18 cellular contexts compared by ENCODE assay signal in genomic region chr3:98731138-98731537, GRCh38. TPM values are rescaled to one million over a fixed set of nuclear protein-coding genes. Genes with fewer than 3 reads are reported as not detected.
A peak's percentile ranks its signal among the peaks of the same experiment; 100 is the strongest.
DNase-seq lines count a peak whose midpoint lies in the region; ATAC-seq, FAIRE-seq and TF ChIP-seq lines count a peak whose summit lies in the region.
"Had no signal": no experiment of that assay in that cellular context is flagged by ENCODE, and none has a peak within 500 bp of the region (broad histone marks: within the 10 kb centered on the region; RNA-seq: fewer than 3 reads in every experiment).

No MANE protein-coding gene starts in this region.

- H3K27ac ChIP-seq in HepG2 (ENCODE audit: extremely low read length, insufficient read depth, low read length) (peak overlapping the region; percentile 94), right lobe of liver (no peak overlapping the region)

- DNase-seq in HepG2 (ENCODE audit: low spot score) (no peak), right lobe of liver (no peak), adipocyte (ENCODE audit: low read depth) (no peak), naive B cell (no peak), type B pancreatic cell (ENCODE audit: extremely low spot score, unreplicated experiment) (no peak), DMS53 (lab: John Stamatoyannopoulos, UW) (no peak), NCI-H774 (lab: John Stamatoyannopoulos, UW) (no peak)
- DNase-seq: CD4-positive, CD25-positive, alpha-beta regulatory T cell; DMS153; EL; NCI-H1105 treated with DMSO at 0.1 percent for 48 hours; NCI-H1694; NCI-H510A treated with DMSO at 0.1 percent for 48 hours; NCI-H82 had no signal

- no peak overlapping the region for H2AFZ ChIP-seq in HepG2 (ENCODE audit: low read length)

- H3K4me2 ChIP-seq in HepG2 (ENCODE audit: low read depth, low read length): no peak overlapping the region

- H3K4me1 ChIP-seq in HepG2 (ENCODE audit: insufficient read depth, low read length) (peaks cover 41% of the 10 kb centered on the region), right lobe of liver (peaks cover 0 to 21% (median 3%) of the 10 kb centered on the region in 4 donors), adipocyte (ENCODE audit: control insufficient read depth, insufficient read depth, low read length) (peaks cover 14% of the 10 kb centered on the region)

- intact Hi-C loops in HepG2 (cut with micrococcal nuclease; ENCODE audit: unreplicated experiment) (loop anchor here (5.0 kb wide), 1 partner anchor 39 kb away; no protein-coding TSS in a partner anchor), right lobe of liver (cut with DNase I) (loop anchor here in 1 of 2 donors (10.0 kb wide), 1 partner anchor 54 kb away; no protein-coding TSS in a partner anchor)

- H3K4me3 ChIP-seq in HepG2 (replicated peaks in 1 of 3; ENCODE audit: insufficient read depth in 1 of 3, low read depth in 2 of 3, low read length in 3 of 3) (no peak overlapping the region), right lobe of liver (no peak overlapping the region), adipocyte (ENCODE audit: low read length) (no peak overlapping the region)
- H3K4me3 ChIP-seq: K562 had no signal

- H3K9me3 Mint-ChIP-seq in naive B cell (peaks cover 0 to 4% (median 0%) of the 10 kb centered on the region in 7 donors), type B pancreatic cell (no peaks in the 10 kb centered on the region)

- no peak for ATAC-seq in HepG2
- ATAC-seq in right lobe of liver: no peak
- ATAC-seq in naive B cell (ENCODE audit: low read depth in 2 of 2): no peak
- no peak for ATAC-seq in HG02938 (IDR thresholded peaks at IDR 0.05; ENCODE audit: unreplicated experiment)
- ATAC-seq: K562 had no signal

- H3K36me3 Mint-ChIP-seq in naive B cell (no peaks in the 10 kb centered on the region), type B pancreatic cell (peaks cover 2% of the 10 kb centered on the region)
- H3K36me3 Mint-ChIP-seq: CD4-positive, CD25-positive, alpha-beta regulatory T cell had no signal

- H3K4me3 Mint-ChIP-seq in naive B cell (peak overlapping the region in 6 of 8 donors; percentile 32 to 85 (median 79)), type B pancreatic cell (peak overlapping the region; percentile 98)

- no peak overlapping the region for H3K27ac Mint-ChIP-seq in naive B cell
- H3K27ac Mint-ChIP-seq in type B pancreatic cell: no peak overlapping the region
- H3K27ac Mint-ChIP-seq: B cell; CD4-positive, CD25-positive, alpha-beta regulatory T cell had no signal

- H3K9ac ChIP-seq in HepG2 (ENCODE audit: insufficient read depth, low read depth, low read length) (no peak overlapping the region), adipocyte (ENCODE audit: low read length) (peak overlapping the region; percentile 4)

- 93% methylated on average over 18 of the region's 18 CpGs for WGBS in HepG2 (ENCODE audit: low lambda C conversion rate)
- WGBS in right lobe of liver (ENCODE audit: insufficient coverage, low coverage, low lambda C conversion rate, missing lambda C conversion rate): 88% methylated on average over 16 of the region's 18 CpGs

- H3K4me1 Mint-ChIP-seq in naive B cell (peaks cover 5 to 22% (median 17%) of the 10 kb centered on the region in 3 donors), type B pancreatic cell (ENCODE audit: unreplicated experiment) (peaks cover 22% of the 10 kb centered on the region)

- no peaks in the 10 kb centered on the region for H3K9me3 ChIP-seq in HepG2 (ENCODE audit: low read length)
- no peaks in the 10 kb centered on the region for H3K9me3 ChIP-seq in right lobe of liver
- H3K9me3 ChIP-seq in adipocyte (ENCODE audit: control insufficient read depth, low read length): no peaks in the 10 kb centered on the region
- H3K9me3 ChIP-seq: HAP-1 had no signal

- H3K36me3 ChIP-seq in HepG2 (replicated peaks in 1 of 2; ENCODE audit: control insufficient read depth in 1 of 2, insufficient read depth in 2 of 2, low read length in 2 of 2): no peaks in the 10 kb centered on the region
- H3K36me3 ChIP-seq in right lobe of liver: no peaks in the 10 kb centered on the region
- H3K36me3 ChIP-seq in adipocyte (ENCODE audit: control insufficient read depth, insufficient read depth, low read length, severe bottlenecking): no peaks in the 10 kb centered on the region
- H3K36me3 ChIP-seq: HAP-1 had no signal

- no peaks in the 10 kb centered on the region for H4K20me1 ChIP-seq in HepG2 (ENCODE audit: insufficient read depth, low read length)

- H3K27me3 ChIP-seq in HepG2 (ENCODE audit: control insufficient read depth in 1 of 2, insufficient read depth in 2 of 2, low read length in 2 of 2) (no peaks in the 10 kb centered on the region; a peak in 1 of 5 replicates), right lobe of liver (no peaks in the 10 kb centered on the region), adipocyte (replicated peaks; ENCODE audit: control insufficient read depth, insufficient read depth, low read length) (no peaks in the 10 kb centered on the region)

- no TSS peak for BruUV-seq in HepG2 (replicated peaks; lab: Mats Ljungman, UMichigan)

- TF ChIP-seq POLR2A in HepG2 (IDR thresholded peaks at IDR 0.05; ENCODE audit: insufficient read depth in 1 of 2, low read depth in 2 of 2, low read length in 2 of 2): no peak
- no peak for TF ChIP-seq POLR2A in right lobe of liver (IDR thresholded peaks at IDR 0.05)

- FAIRE-seq in HepG2 (lab: Jason Lieb, UNC): no peak
- FAIRE-seq: K562 had no signal

- TF ChIP-seq CTCF in HepG2 (CRISPR knock-in tag; IDR thresholded peaks at IDR 0.05): no peak
- no peak for TF ChIP-seq CTCF in right lobe of liver (IDR thresholded peaks at IDR 0.05)
- TF ChIP-seq CTCF in type B pancreatic cell (conservative IDR thresholded peaks at IDR 0.05): no peak

- TF ChIP-seq EP300 in HepG2 (IDR thresholded peaks at IDR 0.05; ENCODE audit: low read depth in 2 of 2, low read length in 2 of 2) (no peak), HepG2 (CRISPR knock-in tag; IDR thresholded peaks at IDR 0.05; ENCODE audit: borderline replicate concordance) (no peak)

- in situ Hi-C loops in HepG2 (cut with HindIII; ENCODE audit: extremely low pct_ligation_motif_present, low pct_unique_long_range_greater_than_20kb): loop anchor here (5.0 kb wide), 1 partner anchor 46 kb away; no protein-coding TSS in a partner anchor

- H3K79me2 ChIP-seq in HepG2 (ENCODE audit: insufficient read depth, low read length): peaks cover 32% of the 10 kb centered on the region

- H3K27me3 Mint-ChIP-seq in naive B cell: peaks cover 44 to 51% (median 44%) of the 10 kb centered on the region in 3 donors
- H3K27me3 Mint-ChIP-seq in type B pancreatic cell: peaks cover 4% of the 10 kb centered on the region

- no peak for TF ChIP-seq RAD21 in HepG2 (CRISPR knock-in tag; IDR thresholded peaks at IDR 0.05)

- CTCF ChIA-PET in HepG2 (lab: Yijun Ruan, JAX; ENCODE audit: low intra/inter-chr PET ratio, low total read pairs): no interaction called here

- POLR2A ChIA-PET in HepG2 (lab: Yijun Ruan, JAX): no interaction called here

TF ChIP-seq in HepG2, 621 proteins besides CTCF, POLR2A, EP300 and RAD21 (continues in another document):
- TF ChIP-seq CC2D1A (CRISPR knock-in tag; IDR thresholded peaks at IDR 0.05) (no peak), PAWR (CRISPR knock-in tag; IDR thresholded peaks at IDR 0.05; ENCODE audit: borderline replicate concordance) (no peak), ZBTB25 (CRISPR knock-in tag; IDR thresholded peaks at IDR 0.05) (no peak), NFKBIZ (CRISPR knock-in tag; IDR thresholded peaks at IDR 0.05) (no peak), ERF (CRISPR knock-in tag; IDR thresholded peaks at IDR 0.05) (no peak), FOXK2 (IDR thresholded peaks at IDR 0.05) (no peak), ZNF589 (CRISPR knock-in tag; conservative IDR thresholded peaks at IDR 0.05) (no peak), SMARCC2 (IDR thresholded peaks at IDR 0.05) (no peak), ZNF253 (CRISPR knock-in tag; IDR thresholded peaks at IDR 0.05; ENCODE audit: borderline replicate concordance) (no peak), JDP2 (CRISPR knock-in tag; IDR thresholded peaks at IDR 0.05; ENCODE audit: borderline replicate concordance) (no peak)

RNA-seq across cellular contexts. Expression of gene ST3GAL6, which starts 32.0 kb away (rescaled TPM):
- total RNA-seq in HepG2 (2016; rRNA removed; fragmentation: Illumina TruSeq; extraction: Trizol) (16.3 and 23.2 TPM in 2 replicates), right lobe of liver (10 to 100 TPM; 17.8 to 69.6 (median 31.5) TPM), type B pancreatic cell (ENCODE audit: low replicate concordance) (16.5 and 21.9 TPM in 2 replicates)
- 42.6 and 48.7 TPM in 2 replicates for total RNA-seq in HepG2 (2016; cell fraction: cytosol; rRNA removed; fragmentation: Illumina TruSeq; extraction: Trizol; ENCODE audit: low read depth)
- total RNA-seq in HepG2 (2016; cell fraction: insoluble cytoplasmic fraction; rRNA removed; fragmentation: Illumina TruSeq; extraction: Trizol): 18.1 and 25.7 TPM in 2 replicates
- 26.9 and 29.4 TPM in 2 replicates for total RNA-seq in HepG2 (2016; cell fraction: membrane; rRNA removed; fragmentation: Illumina TruSeq; extraction: Trizol)
- 36.0 and 39.4 TPM in 2 replicates for total RNA-seq in HepG2 (2016; cell fraction: nucleus; rRNA removed; fragmentation: Illumina TruSeq; extraction: Trizol)
- polyA plus RNA-seq in HepG2 (2011; rRNA removed) (11.7 and 17.5 TPM in 2 replicates), naive B cell (ENCODE audit: low read depth in 6 of 6) (1 to 10 TPM in 1 of 6 donors, under 1 TPM in 3, not detected in 2; 0.18 to 1.2 (median 0.31) TPM)
- polyA plus RNA-seq in HepG2 (2011; cell fraction: cytosol; rRNA removed): 6.4 and 9.1 TPM in 2 replicates
- polyA plus RNA-seq in HepG2 (2011; cell fraction: nucleus; rRNA removed): 12.3 and 12.7 TPM in 2 replicates
- polyA plus RNA-seq in HepG2 (2012): 12.2 and 16.3 TPM in 2 replicates
- polyA plus RNA-seq in HepG2 (2016; cell fraction: cytosol; fragmentation: Illumina TruSeq; extraction: Trizol; ENCODE audit: low read depth): 8.6 and 11.5 TPM in 2 replicates
- polyA plus RNA-seq in HepG2 (2016; cell fraction: insoluble cytoplasmic fraction; fragmentation: Illumina TruSeq; extraction: Trizol; ENCODE audit: low read depth): 18.1 and 18.9 TPM in 2 replicates
- 13.3 and 15.7 TPM in 2 replicates for polyA plus RNA-seq in HepG2 (2016; cell fraction: membrane; fragmentation: Illumina TruSeq; extraction: Trizol; ENCODE audit: low read depth)
- polyA plus RNA-seq in HepG2 (2016; cell fraction: nucleus; fragmentation: Illumina TruSeq; extraction: Trizol; ENCODE audit: insufficient read depth, low read depth): 68.6 and 70.2 TPM in 2 replicates
- polyA minus RNA-seq in HepG2 (2011; rRNA and poly(A)+ RNA removed; ENCODE audit: low replicate concordance): 12.2 TPM in 1 of 2 replicates, not detected in the other
- polyA minus RNA-seq in HepG2 (2011; cell fraction: cytosol; rRNA and poly(A)+ RNA removed): 13.5 and 16.5 TPM in 2 replicates
- polyA minus RNA-seq in HepG2 (2011; cell fraction: nucleus; rRNA and poly(A)+ RNA removed): 33.6 and 35.4 TPM in 2 replicates
- total RNA-seq: B cell, K562 had no signal
